In the genomic region with DNA sequence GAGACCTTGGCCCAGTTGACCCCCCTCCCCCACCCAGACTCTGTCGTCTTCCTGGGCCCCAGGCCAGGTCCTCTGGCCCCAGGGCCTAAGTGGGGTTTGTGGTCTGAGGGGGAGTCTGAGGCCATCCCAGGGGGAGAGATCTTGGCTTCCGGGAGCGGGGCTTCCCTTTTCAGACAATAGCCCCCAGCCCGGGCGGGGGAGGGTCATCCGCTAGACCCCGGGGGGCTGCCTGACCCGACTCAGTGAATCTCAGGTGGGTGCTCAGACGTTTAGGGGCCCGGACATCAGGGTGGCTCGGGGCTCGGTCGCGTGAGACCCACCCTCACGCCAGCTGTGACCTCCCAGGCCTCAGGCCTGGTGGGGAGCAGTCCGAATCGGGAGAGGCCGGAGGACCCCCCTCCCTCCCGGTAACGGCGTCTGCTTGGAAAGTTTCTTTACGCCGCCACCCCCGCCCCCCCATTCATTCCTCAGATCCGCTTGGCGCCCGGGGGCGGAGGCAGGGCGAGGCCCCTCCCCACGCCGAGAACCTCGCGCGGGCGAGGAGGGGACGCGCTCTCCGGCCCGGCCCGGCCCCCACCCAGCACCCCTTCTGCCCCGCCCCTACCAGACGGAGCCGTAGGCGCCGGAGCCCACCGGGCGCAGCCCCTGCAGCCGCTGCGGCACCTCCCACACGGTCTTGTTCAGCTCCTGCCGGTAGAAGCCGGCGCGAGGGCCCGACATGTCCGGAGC, we compare ENCODE assay signal across 6 cellular contexts. TPM values are rescaled to one million over a fixed set of nuclear protein-coding genes. Genes with fewer than 3 reads are reported as not detected.
DNase-seq lines count a peak whose midpoint lies in the region; ATAC-seq and TF ChIP-seq lines count a peak whose summit lies in the region.

No MANE protein-coding gene starts in this region.

- no peaks in the 10 kb centered on the region for H3K27me3 ChIP-seq in right lobe of liver

- H3K27me3 Mint-ChIP-seq in activated T-helper 2 cell treated with anti-CD3 and anti-CD28 coated beads, Interferon-gamma antibody, Interleukin-2, Interleukin-4, amounts not matched to agents 10 μg/mL and 5 μg/mL and 100 μg/mL, durations not matched to agents 14 hours and 24 hours and 36 hours (ENCODE audit: low read depth), result peaks cover 15% of the 10 kb centered on the region

- H3K9me3 ChIP-seq in right lobe of liver, result no peaks in the 10 kb centered on the region

- intact Hi-C loops in activated T-helper 2 cell treated with anti-CD3 and anti-CD28 coated beads, Interferon-gamma antibody, Interleukin-2, Interleukin-4, amounts not matched to agents 10 μg/mL and 5 μg/mL and 100 μg/mL, durations not matched to agents 14 hours and 24 hours and 36 hours (cut with micrococcal nuclease), result loop anchor here (2.0 to 5.0 kb wide), 3 partner anchors 43 to 353 kb away; partner anchors contain the start of gene DENND6B
- intact Hi-C loops in right lobe of liver (cut with DNase I), result loop anchor here (5.0 to 10.0 kb wide), 2 partner anchors 55 to 73 kb away; partner anchors contain the start of genes DENND6B (in 1 of the 2) and PPP6R2 (in 1 of the 2)

- DNase-seq in AG04449 (ENCODE audit: low read depth, low spot score) (no peak), HK-2 (ENCODE audit: unreplicated experiment) (peak; percentile 62), right lobe of liver (no peak), foreskin melanocyte (no peak), NK-92 (lab: John Stamatoyannopoulos, UW; ENCODE audit: unreplicated experiment) (no peak)
- DNase-seq in activated T-helper 2 cell treated with anti-CD3 and anti-CD28 coated beads, Interferon-gamma antibody, Interleukin-2, Interleukin-4, amounts not matched to agents 10 μg/mL and 5 μg/mL and 100 μg/mL, durations not matched to agents 14 hours and 24 hours and 36 hours (ENCODE audit: low spot score), result peak; percentile 38

- ATAC-seq in right lobe of liver, result peak in 1 of 4 donors; percentile 5

- 50% methylated on average over 1 of the region's 56 CpGs for WGBS in right lobe of liver (ENCODE audit: insufficient coverage, low coverage, low lambda C conversion rate, missing lambda C conversion rate)

- no peaks in the 10 kb centered on the region for H3K36me3 ChIP-seq in right lobe of liver

- H3K4me3 ChIP-seq in AG04449 (ENCODE audit: low read depth, low read length) (peak overlapping the region; percentile 58), right lobe of liver (peak overlapping the region; percentile 35 to 42 (median 40))

- POLR2A ChIA-PET in AG04449 (lab: Yijun Ruan, JAX), result interaction anchor here (0.8 to 1.0 kb wide), 2 partner anchors 19 kb away, joined by 3 to 6 read pairs; partner anchors contain the start of gene HDAC10

- TF ChIP-seq CTCF in AG04449 (IDR thresholded peaks at IDR 0.05; ENCODE audit: insufficient read depth, low read length, missing control alignments), result no peak
- TF ChIP-seq CTCF in right lobe of liver (IDR thresholded peaks at IDR 0.05), result no peak

- H3K4me1 ChIP-seq in right lobe of liver, result peaks cover 6 to 49% (median 24%) of the 10 kb centered on the region in 4 donors

- H3K27ac ChIP-seq in right lobe of liver, result no peak overlapping the region

- H3K27ac Mint-ChIP-seq in activated T-helper 2 cell treated with anti-CD3 and anti-CD28 coated beads, Interferon-gamma antibody, Interleukin-2, Interleukin-4, amounts not matched to agents 10 μg/mL and 5 μg/mL and 100 μg/mL, durations not matched to agents 14 hours and 24 hours and 36 hours, result no peak overlapping the region

- no peak for TF ChIP-seq POLR2A in right lobe of liver (IDR thresholded peaks at IDR 0.05)

- CTCF ChIA-PET in AG04449 (lab: Yijun Ruan, JAX), result interaction anchor here (1.2 to 4.9 kb wide), 4 partner anchors 12 to 72 kb away, joined by 3 to 31 read pairs (median 4); no protein-coding TSS in a partner anchor

- no peaks in the 10 kb centered on the region for H3K9me3 Mint-ChIP-seq in activated T-helper 2 cell treated with anti-CD3 and anti-CD28 coated beads, Interferon-gamma antibody, Interleukin-2, Interleukin-4, amounts not matched to agents 10 μg/mL and 5 μg/mL and 100 μg/mL, durations not matched to agents 14 hours and 24 hours and 36 hours

- H3K36me3 Mint-ChIP-seq in activated T-helper 2 cell treated with anti-CD3 and anti-CD28 coated beads, Interferon-gamma antibody, Interleukin-2, Interleukin-4, amounts not matched to agents 10 μg/mL and 5 μg/mL and 100 μg/mL, durations not matched to agents 14 hours and 24 hours and 36 hours (ENCODE audit: low read depth), result no peaks in the 10 kb centered on the region

- H3K4me3 Mint-ChIP-seq in activated T-helper 2 cell treated with anti-CD3 and anti-CD28 coated beads, Interferon-gamma antibody, Interleukin-2, Interleukin-4, amounts not matched to agents 10 μg/mL and 5 μg/mL and 100 μg/mL, durations not matched to agents 14 hours and 24 hours and 36 hours (ENCODE audit: low read depth), result peak overlapping the region; percentile 70

- peaks cover 1% of the 10 kb centered on the region for H3K4me1 Mint-ChIP-seq in activated T-helper 2 cell treated with anti-CD3 and anti-CD28 coated beads, Interferon-gamma antibody, Interleukin-2, Interleukin-4, amounts not matched to agents 10 μg/mL and 5 μg/mL and 100 μg/mL, durations not matched to agents 14 hours and 24 hours and 36 hours (ENCODE audit: low read depth)

RNA-seq across cellular contexts. Expression of gene MAPK11, which starts 0.4 kb away (rescaled TPM):
- 19.0 and 20.9 TPM in 2 replicates for total RNA-seq in activated T-helper 2 cell treated with anti-CD3 and anti-CD28 coated beads, Interferon-gamma antibody, Interleukin-2, Interleukin-4, amounts not matched to agents 10 μg/mL and 5 μg/mL and 100 μg/mL, durations not matched to agents 14 hours and 24 hours and 36 hours
- 1 to 10 TPM; 1.7 to 6.4 (median 2.5) TPM for total RNA-seq in right lobe of liver

RNA-seq across cellular contexts. Expression of gene MAPK12, which starts 8.3 kb away (rescaled TPM):
- total RNA-seq in activated T-helper 2 cell treated with anti-CD3 and anti-CD28 coated beads, Interferon-gamma antibody, Interleukin-2, Interleukin-4, amounts not matched to agents 10 μg/mL and 5 μg/mL and 100 μg/mL, durations not matched to agents 14 hours and 24 hours and 36 hours, result 16.3 and 17.6 TPM in 2 replicates
- 1 to 10 TPM; 2.1 to 7.6 (median 3.6) TPM for total RNA-seq in right lobe of liver

RNA-seq across cellular contexts. Expression of gene HDAC10, which starts 18.7 kb away (rescaled TPM):
- total RNA-seq in activated T-helper 2 cell treated with anti-CD3 and anti-CD28 coated beads, Interferon-gamma antibody, Interleukin-2, Interleukin-4, amounts not matched to agents 10 μg/mL and 5 μg/mL and 100 μg/mL, durations not matched to agents 14 hours and 24 hours and 36 hours, result 60.0 and 62.9 TPM in 2 replicates
- total RNA-seq in right lobe of liver, result 10 to 100 TPM; 19.6 to 30.5 (median 23.0) TPM

RNA-seq across cellular contexts. Expression of gene TUBGCP6, which starts 24.9 kb away (rescaled TPM):
- total RNA-seq in activated T-helper 2 cell treated with anti-CD3 and anti-CD28 coated beads, Interferon-gamma antibody, Interleukin-2, Interleukin-4, amounts not matched to agents 10 μg/mL and 5 μg/mL and 100 μg/mL, durations not matched to agents 14 hours and 24 hours and 36 hours, result 48.8 and 49.6 TPM in 2 replicates
- 10 to 100 TPM; 10.4 to 22.6 (median 14.6) TPM for total RNA-seq in right lobe of liver

RNA-seq across cellular contexts. Expression of gene PLXNB2, which starts 37.7 kb away (rescaled TPM):
- total RNA-seq in activated T-helper 2 cell treated with anti-CD3 and anti-CD28 coated beads, Interferon-gamma antibody, Interleukin-2, Interleukin-4, amounts not matched to agents 10 μg/mL and 5 μg/mL and 100 μg/mL, durations not matched to agents 14 hours and 24 hours and 36 hours, result 9.8 and 11.1 TPM in 2 replicates
- total RNA-seq in right lobe of liver, result 100 to 1,000 TPM; 154 to 181 (median 161) TPM

Comparison
In these comparisons a context has a peak if more than half of its experiments do, and no peak if none do; other contexts are left out.
1. DNase-seq: peak in HK-2 (single experiment) and activated T-helper 2 cell treated with anti-CD3 and anti-CD28 coated beads, Interferon-gamma antibody, Interleukin-2, Interleukin-4, amounts not matched to agents 10 μg/mL and 5 μg/mL and 100 μg/mL, durations not matched to agents 14 hours and 24 hours and 36 hours (single experiment); none in AG04449 (single experiment), right lobe of liver (0 of 3), foreskin melanocyte (single experiment) and NK-92 (single experiment).